In genomic region chr6:30326446-30327231, GRCh38 we compare ENCODE assay signal across 8 cellular contexts. TPM values are rescaled to one million over a fixed set of nuclear protein-coding genes. Genes with fewer than 3 reads are reported as not detected.
DNase-seq lines count a peak whose midpoint lies in the region; ATAC-seq and TF ChIP-seq lines count a peak whose summit lies in the region.

Gene TRIM39 (plus strand): TSS chr6:30326927. CDS start chr6:30329318, 2,391 bp downstream.

- H3K9me3 ChIP-seq in HUES64 (ENCODE audit: insufficient read depth, low read depth, low read length) (no peaks in the 10 kb centered on the region), OCI-LY7 (ENCODE audit: low read length) (no peaks in the 10 kb centered on the region)

- peak within 1 kb of the TSS; percentile 90 for H3K4me2 ChIP-seq in OCI-LY7 (ENCODE audit: low read length)

- peaks cover 32% of the 10 kb centered on the region for H3K4me1 ChIP-seq in HUES64 (ENCODE audit: insufficient read depth, low read length)
- H3K4me1 ChIP-seq in OCI-LY7 (ENCODE audit: insufficient read depth, low read length, poor library complexity, severe bottlenecking): peaks cover 37% of the 10 kb centered on the region

- H3K4me1 Mint-ChIP-seq in endothelial cell (ENCODE audit: unreplicated experiment): peaks cover 30% of the 10 kb centered on the region

- peak within 1 kb of the TSS; percentile 90 for H3K9ac ChIP-seq in HUES64 (ENCODE audit: low read depth, low read length)

- peaks cover 33% of the 10 kb centered on the region for H3K36me3 ChIP-seq in HUES64 (ENCODE audit: insufficient read depth, low read length)
- peaks cover 33% of the 10 kb centered on the region for H3K36me3 ChIP-seq in OCI-LY7 (ENCODE audit: insufficient read depth, low read length)

- H3K27me3 Mint-ChIP-seq in endothelial cell (ENCODE audit: unreplicated experiment): peaks cover 9% of the 10 kb centered on the region

- H3K27me3 ChIP-seq in HUES64 (ENCODE audit: insufficient read depth, low read length): no peaks in the 10 kb centered on the region

- intact Hi-C loops in OCI-LY7 (cut with micrococcal nuclease; ENCODE audit: unreplicated experiment): loop anchor here (1.0 to 5.0 kb wide), 2 partner anchors 19 to 114 kb away; partner anchors contain the start of genes RPP21 and TRIM26

- whole genome bisulfite sequencing in HUES64: under 1% methylated on average over 94 of the region's 94 CpGs

- POLR2A ChIA-PET in OCI-LY7 (lab: Charles Lee): interaction anchor here (0.7 to 1.3 kb wide), 5 partner anchors 9 to 495 kb away, joined by 3 to 7 read pairs (median 4); no protein-coding TSS in a partner anchor

- H3K27ac ChIP-seq in HUES64 (ENCODE audit: low read depth, low read length): peak within 1 kb of the TSS; percentile 93
- peak within 1 kb of the TSS; percentile 84 for H3K27ac ChIP-seq in OCI-LY7 (ENCODE audit: low read depth, low read length, poor library complexity, severe bottlenecking)

- peak within 1 kb of the TSS; percentile 99 for H3K27ac Mint-ChIP-seq in endothelial cell (ENCODE audit: unreplicated experiment)

- H3K4me3 ChIP-seq in HUES64 (ENCODE audit: low read length) (peak within 1 kb of the TSS; percentile 79), OCI-LY7 (ENCODE audit: low read depth, low read length, poor library complexity, severe bottlenecking) (peak within 1 kb of the TSS; percentile 84)

- peak; percentile 93 for DNase-seq in D341Med (ENCODE audit: low spot score)
- DNase-seq in OCI-LY7 (ENCODE audit: low spot score): peak; percentile 88
- DNase-seq in activated CD8-positive, alpha-beta memory T cell treated with anti-CD3 and anti-CD28 coated beads, Interleukin-2, amount 50 U/mL, for 48 hours: peak; percentile 91
- peak; percentile 84 for DNase-seq in endothelial cell (ENCODE audit: low spot score)
- DNase-seq in midbrain (lab: John Stamatoyannopoulos, UW): peak; percentile 89
- DNase-seq in stimulated activated CD8-positive, alpha-beta memory T cell treated with anti-CD3 and anti-CD28 coated beads, Interleukin-15, amount 100 ng/mL, for 48 hours (ENCODE audit: low read depth in 2 of 2): peak; percentile 80 to 82

- peak; percentile 55 for ATAC-seq in GM21447 (IDR thresholded peaks at IDR 0.05; ENCODE audit: unreplicated experiment)

- no peak for TF ChIP-seq CTCF in OCI-LY7 (conservative IDR thresholded peaks at IDR 0.05; ENCODE audit: low read length)
- TF ChIP-seq CTCF in endothelial cell (IDR thresholded peaks at IDR 0.05; ENCODE audit: unreplicated experiment): no peak

- H4K20me1 ChIP-seq in OCI-LY7 (ENCODE audit: insufficient read depth, low read length): peaks cover 29% of the 10 kb centered on the region

- peaks cover 26% of the 10 kb centered on the region for H3K36me3 Mint-ChIP-seq in endothelial cell (ENCODE audit: low read depth, unreplicated experiment)

- peak within 1 kb of the TSS; percentile 99 for H3K4me3 Mint-ChIP-seq in endothelial cell (ENCODE audit: unreplicated experiment)

- BruUV-seq in OCI-LY7 (replicated peaks; lab: Mats Ljungman, UMichigan): no TSS peak

- H2AFZ ChIP-seq in OCI-LY7 (ENCODE audit: low read length): peak within 1 kb of the TSS; percentile 73

- peaks cover 56% of the 10 kb centered on the region for H3K79me2 ChIP-seq in OCI-LY7 (ENCODE audit: insufficient read depth, low read depth, low read length)

- CTCF ChIA-PET in OCI-LY7 (lab: Charles Lee; ENCODE audit: unreplicated experiment): interaction anchor here (0.6 kb wide), 1 partner anchor 9 kb away, joined by 3 read pairs; no protein-coding TSS in a partner anchor

- no peaks in the 10 kb centered on the region for H3K9me3 Mint-ChIP-seq in endothelial cell (ENCODE audit: unreplicated experiment)

- H3K9me2 ChIP-seq in OCI-LY7 (ENCODE audit: insufficient read depth, low read length): no peaks in the 10 kb centered on the region

RNA-seq across cellular contexts. Expression of gene TRIM39, which starts in this region (rescaled TPM):
- 15.1 TPM for polyA plus RNA-seq in HUES64 (2013, experiment 1 of 2)
- polyA plus RNA-seq in HUES64 (2013, experiment 2 of 2): 13.8 TPM
- 10.9 and 11.4 TPM in 2 replicates for total RNA-seq in OCI-LY7 (2014; rRNA removed; shearing (Covaris generic))
- total RNA-seq in OCI-LY7 (2022) (13.8 and 17.0 TPM in 2 replicates), endothelial cell (ENCODE audit: unreplicated experiment) (19.4 TPM)

Comparison
In these comparisons a context has a peak if more than half of its experiments do, and no peak if none do; other contexts are left out.
1. Peak in every context shown above with its lines: DNase-seq, ATAC-seq, H3K4me3 ChIP-seq and H3K27ac ChIP-seq.